Comparison of ENCODE assay signal across 9 cellular contexts in genomic region chr10:114632869-114633715, GRCh38. TPM values are rescaled to one million over a fixed set of nuclear protein-coding genes. Genes with fewer than 3 reads are reported as not detected.
DNase-seq lines count a peak whose midpoint lies in the region; ATAC-seq, FAIRE-seq and TF ChIP-seq lines count a peak whose summit lies in the region.
"Had no signal": no experiment of that assay in that cellular context is flagged by ENCODE, and none has a peak within 500 bp of the region (broad histone marks: within the 10 kb centered on the region; RNA-seq: fewer than 3 reads in every experiment).

No MANE protein-coding gene starts in this region.

- POLR2A ChIA-PET in HepG2 (lab: Yijun Ruan, JAX) = interaction anchor here (0.9 to 1.8 kb wide), 6 partner anchors 18 to 52 kb away, joined by 3 to 9 read pairs (median 4); no protein-coding TSS in a partner anchor

- no TSS peak for BruUV-seq in HepG2 (replicated peaks; lab: Mats Ljungman, UMichigan)

- H3K36me3 ChIP-seq in HUES6 (ENCODE audit: control insufficient read depth, insufficient read depth, low read length) = no peaks in the 10 kb centered on the region
- H3K36me3 ChIP-seq in HepG2 (replicated peaks in 1 of 2; ENCODE audit: control insufficient read depth in 1 of 2, insufficient read depth in 2 of 2, low read length in 2 of 2) = no peaks in the 10 kb centered on the region

- H3K27me3 ChIP-seq in HUES6 (ENCODE audit: control insufficient read depth, insufficient read depth, low read length) (peaks cover 38% of the 10 kb centered on the region), HepG2 (ENCODE audit: control insufficient read depth in 1 of 2, insufficient read depth in 2 of 2, low read length in 2 of 2) (peaks cover 0 to 15% of the 10 kb centered on the region in 2 experiments; a peak in 2 of 5 replicates)

- peak overlapping the region; percentile 95 for H3K4me3 Mint-ChIP-seq in type B pancreatic cell

- DNase-seq in GM04504 (ENCODE audit: low read depth) (peak; percentile 54), caudate nucleus (lab: John Stamatoyannopoulos, UW) (peak in 25 of 61 donors; percentile 5 to 68 (median 27)), HepG2 (ENCODE audit: low spot score) (peak; percentile 43), type B pancreatic cell (ENCODE audit: extremely low spot score, unreplicated experiment) (no peak), AML-193 (lab: John Stamatoyannopoulos, UW) (no peak)

- TF ChIP-seq POLR2A in HepG2 (IDR thresholded peaks at IDR 0.05; ENCODE audit: insufficient read depth in 1 of 2, low read depth in 2 of 2, low read length in 2 of 2) = no peak

- in situ Hi-C loops in HepG2 (cut with HindIII; ENCODE audit: extremely low pct_ligation_motif_present, low pct_unique_long_range_greater_than_20kb) = loop anchor here (5.0 kb wide), 1 partner anchor 49 kb away; no protein-coding TSS in a partner anchor

- peak overlapping the region; percentile 80 for H3K4me2 ChIP-seq in HepG2 (ENCODE audit: low read depth, low read length)

- peak overlapping the region; percentile 98 for H3K27ac Mint-ChIP-seq in type B pancreatic cell
- H3K27ac Mint-ChIP-seq: memory B cell had no signal

- H3K4me1 Mint-ChIP-seq in type B pancreatic cell (ENCODE audit: unreplicated experiment) = peaks cover 44% of the 10 kb centered on the region

- CTCF ChIA-PET in HepG2 (lab: Yijun Ruan, JAX; ENCODE audit: low intra/inter-chr PET ratio, low total read pairs) = no interaction called here

- no peak for FAIRE-seq in HepG2 (lab: Jason Lieb, UNC)

- no peaks in the 10 kb centered on the region for H3K36me3 Mint-ChIP-seq in type B pancreatic cell
- H3K36me3 Mint-ChIP-seq: memory B cell had no signal

- TF ChIP-seq CTCF in HepG2 (CRISPR knock-in tag; IDR thresholded peaks at IDR 0.05) = no peak
- no peak for TF ChIP-seq CTCF in type B pancreatic cell (conservative IDR thresholded peaks at IDR 0.05)

- H3K27ac ChIP-seq in HUES6 (ENCODE audit: low read depth, low read length) = no peak overlapping the region
- H3K27ac ChIP-seq in caudate nucleus (ENCODE audit: low read depth, low read length) = peak overlapping the region; percentile 78
- H3K27ac ChIP-seq in HepG2 (ENCODE audit: extremely low read length, insufficient read depth, low read length) = no peak overlapping the region

- peaks cover 27% of the 10 kb centered on the region for H3K27me3 Mint-ChIP-seq in type B pancreatic cell

- H2AFZ ChIP-seq in HepG2 (ENCODE audit: low read length) = no peak overlapping the region

- 13% methylated on average over 11 of the region's 13 CpGs for WGBS in HepG2 (ENCODE audit: low lambda C conversion rate)

- H3K9me3 Mint-ChIP-seq in type B pancreatic cell = no peaks in the 10 kb centered on the region
- H3K9me3 Mint-ChIP-seq: memory B cell had no signal

- H3K4me1 ChIP-seq in HUES6 (ENCODE audit: control insufficient read depth, insufficient read depth, low read length) = peaks cover 29% of the 10 kb centered on the region
- peaks cover 50% of the 10 kb centered on the region for H3K4me1 ChIP-seq in HepG2 (ENCODE audit: insufficient read depth, low read length)

- H3K4me3 ChIP-seq in HUES6 (ENCODE audit: low read depth, low read length) (peak overlapping the region; percentile 13; the same call in 1 of the 2 replicates), HepG2 (replicated peaks in 1 of 3; ENCODE audit: insufficient read depth in 1 of 3, low read depth in 2 of 3, low read length in 3 of 3) (peak overlapping the region in 2 of 3 experiments; percentile 62 to 71; a peak in 4 of 6 replicates)

- peak overlapping the region; percentile 36 for H3K9ac ChIP-seq in HUES6 (ENCODE audit: low read length)
- H3K9ac ChIP-seq in HepG2 (ENCODE audit: insufficient read depth, low read depth, low read length) = 0 out of 2 replicates have a peak overlapping the region, but pooled peaks have one; percentile 11

- H3K9me3 ChIP-seq in HUES6 (ENCODE audit: control insufficient read depth, insufficient read depth, low read depth, low read length) (no peaks in the 10 kb centered on the region), HepG2 (ENCODE audit: low read length) (no peaks in the 10 kb centered on the region)

- TF ChIP-seq RAD21 in HepG2 (CRISPR knock-in tag; IDR thresholded peaks at IDR 0.05) = no peak

- H3K79me2 ChIP-seq in HepG2 (ENCODE audit: insufficient read depth, low read length) = no peaks in the 10 kb centered on the region

- intact Hi-C loops in HepG2 (cut with micrococcal nuclease; ENCODE audit: unreplicated experiment) = loop anchor here (5.0 kb wide), 2 partner anchors 59 to 81 kb away; no protein-coding TSS in a partner anchor

- no peak for TF ChIP-seq EP300 in HepG2 (IDR thresholded peaks at IDR 0.05; ENCODE audit: low read depth in 2 of 2, low read length in 2 of 2)
- no peak for TF ChIP-seq EP300 in HepG2 (CRISPR knock-in tag; IDR thresholded peaks at IDR 0.05; ENCODE audit: borderline replicate concordance)

- peak; percentile 20; the same call in 2 of the 3 replicates for ATAC-seq in HepG2
- no peak for ATAC-seq in GM18858 (IDR thresholded peaks at IDR 0.05; ENCODE audit: unreplicated experiment)
- ATAC-seq in HG02571 (IDR thresholded peaks at IDR 0.05; ENCODE audit: unreplicated experiment) = no peak

- no peaks in the 10 kb centered on the region for H4K20me1 ChIP-seq in HepG2 (ENCODE audit: insufficient read depth, low read length)

TF ChIP-seq in HepG2, 621 proteins besides CTCF, POLR2A, EP300 and RAD21:
- peak; percentile 35; the same call in 1 of the 2 replicates for TF ChIP-seq FOSL2 (CRISPR knock-in tag; IDR thresholded peaks at IDR 0.05)
- TF ChIP-seq YEATS4 (CRISPR knock-in tag; IDR thresholded peaks at IDR 0.05; ENCODE audit: borderline replicate concordance) = 0 out of 2 replicates have a peak, but pooled peaks have one; percentile 1
- 0 out of 2 replicates have a peak, but pooled peaks have one; percentile 20 for TF ChIP-seq POGZ (CRISPR knock-in tag; IDR thresholded peaks at IDR 0.05)
- TF ChIP-seq ZNF12 (CRISPR knock-in tag; IDR thresholded peaks at IDR 0.05) = no peak
TF ChIP-seq in HepG2: peak in this region for 3.

RNA-seq across cellular contexts. Expression of gene ABLIM1, which starts 25.0 kb away (rescaled TPM):
- total RNA-seq in HepG2 (2016; rRNA removed; fragmentation: Illumina TruSeq; extraction: Trizol) = 59.4 and 98.7 TPM in 2 replicates
- 9.8 and 11.3 TPM in 2 replicates for total RNA-seq in HepG2 (2016; cell fraction: cytosol; rRNA removed; fragmentation: Illumina TruSeq; extraction: Trizol; ENCODE audit: low read depth)
- 58.9 and 89.3 TPM in 2 replicates for total RNA-seq in HepG2 (2016; cell fraction: insoluble cytoplasmic fraction; rRNA removed; fragmentation: Illumina TruSeq; extraction: Trizol)
- 46.0 and 48.9 TPM in 2 replicates for total RNA-seq in HepG2 (2016; cell fraction: membrane; rRNA removed; fragmentation: Illumina TruSeq; extraction: Trizol)
- total RNA-seq in HepG2 (2016; cell fraction: nucleus; rRNA removed; fragmentation: Illumina TruSeq; extraction: Trizol) = 51.3 and 54.7 TPM in 2 replicates
- 68.6 and 92.7 TPM in 2 replicates for polyA plus RNA-seq in HepG2 (2011; rRNA removed)
- polyA plus RNA-seq in HepG2 (2011; cell fraction: cytosol; rRNA removed) = 71.2 and 78.6 TPM in 2 replicates
- polyA plus RNA-seq in HepG2 (2011; cell fraction: nucleus; rRNA removed) = 66.0 and 78.5 TPM in 2 replicates
- 35.3 and 56.8 TPM in 2 replicates for polyA plus RNA-seq in HepG2 (2012)
- polyA plus RNA-seq in HepG2 (2016; cell fraction: cytosol; fragmentation: Illumina TruSeq; extraction: Trizol; ENCODE audit: low read depth) = 4.3 and 5.3 TPM in 2 replicates
- 63.3 and 64.1 TPM in 2 replicates for polyA plus RNA-seq in HepG2 (2016; cell fraction: insoluble cytoplasmic fraction; fragmentation: Illumina TruSeq; extraction: Trizol; ENCODE audit: low read depth)
- 17.7 and 19.0 TPM in 2 replicates for polyA plus RNA-seq in HepG2 (2016; cell fraction: membrane; fragmentation: Illumina TruSeq; extraction: Trizol; ENCODE audit: low read depth)
- polyA plus RNA-seq in HepG2 (2016; cell fraction: nucleus; fragmentation: Illumina TruSeq; extraction: Trizol; ENCODE audit: insufficient read depth, low read depth) = 43.5 and 44.5 TPM in 2 replicates
- polyA minus RNA-seq in HepG2 (2011; rRNA and poly(A)+ RNA removed; ENCODE audit: low replicate concordance) = 156 and 220 TPM in 2 replicates
- polyA minus RNA-seq in HepG2 (2011; cell fraction: cytosol; rRNA and poly(A)+ RNA removed) = 57.6 and 88.5 TPM in 2 replicates
- 98.6 and 111 TPM in 2 replicates for polyA minus RNA-seq in HepG2 (2011; cell fraction: nucleus; rRNA and poly(A)+ RNA removed)
- 77.7 and 143 TPM in 2 replicates for total RNA-seq in type B pancreatic cell (ENCODE audit: low replicate concordance)

Comparison
In these comparisons a context has a peak if more than half of its experiments do, and no peak if none do; other contexts are left out.
1. DNase-seq: peak in GM04504 (single experiment) and HepG2 (single experiment); none in type B pancreatic cell (single experiment) and AML-193 (0 of 2).